8 cellular contexts compared by ENCODE assay signal in the genomic region with DNA sequence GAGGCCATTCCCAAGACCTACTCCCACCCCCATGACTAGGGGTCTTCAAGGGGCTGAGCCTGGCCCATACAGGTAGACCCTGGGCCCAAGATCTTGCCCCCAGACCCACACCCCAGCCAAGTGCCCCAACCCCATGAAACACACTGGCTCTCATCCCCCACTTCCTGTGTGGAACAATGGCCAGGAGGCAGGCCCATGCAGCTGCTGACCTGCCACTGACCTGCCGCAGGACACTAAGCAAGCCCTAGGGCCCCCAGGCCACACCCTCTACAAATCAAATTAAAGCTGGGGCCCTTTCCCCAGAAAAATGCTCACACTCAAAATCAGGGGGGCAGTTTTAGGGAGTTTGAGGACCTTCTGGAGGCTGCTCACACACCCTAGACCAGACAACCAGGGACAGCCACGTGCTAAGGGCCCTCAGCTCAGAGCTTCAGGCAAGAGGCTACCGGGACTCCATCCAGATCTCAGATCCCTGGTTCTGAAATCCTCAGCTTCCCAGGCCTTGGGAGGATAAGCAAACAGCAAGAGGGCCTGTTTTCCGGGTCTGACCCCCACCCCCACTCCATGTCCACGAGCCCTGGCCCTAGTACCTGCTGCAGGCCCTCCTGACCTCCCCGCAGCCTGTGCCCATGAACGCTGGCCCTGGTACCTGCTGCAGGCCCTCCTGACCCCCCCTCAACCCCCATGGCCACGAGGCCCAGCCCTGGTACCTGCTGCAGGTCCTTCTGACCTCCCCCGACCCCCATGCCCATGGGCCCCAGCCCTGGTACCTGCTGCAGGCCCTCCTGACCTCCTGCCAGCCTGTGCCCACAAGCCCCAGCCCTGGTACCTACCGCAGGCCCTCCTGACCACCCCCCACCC. TPM values are rescaled to one million over a fixed set of nuclear protein-coding genes. Genes with fewer than 3 reads are reported as not detected.
DNase-seq lines count a peak whose midpoint lies in the region; ATAC-seq and TF ChIP-seq lines count a peak whose summit lies in the region.
"Had no signal": no experiment of that assay in that cellular context is flagged by ENCODE, and none has a peak within 500 bp of the region (broad histone marks: within the 10 kb centered on the region; RNA-seq: fewer than 3 reads in every experiment).

No MANE protein-coding gene starts in this region.

- no peak for ATAC-seq in body of pancreas
- ATAC-seq in upper lobe of left lung (ENCODE audit: low FRiP score in 2 of 2) = no peak

- no peak overlapping the region for H3K4me3 ChIP-seq in body of pancreas
- H3K4me3 ChIP-seq in left ventricle myocardium inferior = peak overlapping the region; percentile 15
- H3K4me3 ChIP-seq in upper lobe of left lung = no peak overlapping the region

- no peak for TF ChIP-seq EP300 in upper lobe of left lung (IDR thresholded peaks at IDR 0.05)

- peaks cover 39% of the 10 kb centered on the region for H3K4me1 Mint-ChIP-seq in neural crest cell

- intact Hi-C loops in body of pancreas (cut with DNase I) (no loop called here), left ventricle myocardium inferior (cut with micrococcal nuclease) (no loop called here)

- TF ChIP-seq CTCF in body of pancreas (IDR thresholded peaks at IDR 0.05) (no peak), left ventricle myocardium inferior (IDR thresholded peaks at IDR 0.05; ENCODE audit: borderline replicate concordance) (no peak), neural crest cell (conservative IDR thresholded peaks at IDR 0.05) (no peak), upper lobe of left lung (IDR thresholded peaks at IDR 0.05) (no peak)

- TF ChIP-seq POLR2A in body of pancreas (IDR thresholded peaks at IDR 0.05) = no peak
- TF ChIP-seq POLR2A in upper lobe of left lung (IDR thresholded peaks at IDR 0.05) = no peak

- peaks cover 56% of the 10 kb centered on the region for H3K4me1 ChIP-seq in body of pancreas
- H3K4me1 ChIP-seq in left ventricle myocardium inferior = peaks cover 80% of the 10 kb centered on the region
- H3K4me1 ChIP-seq in upper lobe of left lung = peaks cover 19 to 38% (median 32%) of the 10 kb centered on the region in 4 donors

- H3K27me3 ChIP-seq in body of pancreas = no peaks in the 10 kb centered on the region
- H3K27me3 ChIP-seq in left ventricle myocardium inferior (ENCODE audit: low read depth) = peaks cover 5% of the 10 kb centered on the region
- no peaks in the 10 kb centered on the region for H3K27me3 ChIP-seq in upper lobe of left lung

- no peaks in the 10 kb centered on the region for H3K9me3 ChIP-seq in body of pancreas
- no peaks in the 10 kb centered on the region for H3K9me3 ChIP-seq in left ventricle myocardium inferior (replicated peaks)
- no peaks in the 10 kb centered on the region for H3K9me3 ChIP-seq in upper lobe of left lung

- H3K36me3 ChIP-seq in body of pancreas (replicated peaks in 1 of 2; ENCODE audit: insufficient read depth in 1 of 2, low read depth in 2 of 2) (peaks cover 0 to 4% of the 10 kb centered on the region in 2 donors), left ventricle myocardium inferior (peaks cover 22% of the 10 kb centered on the region), upper lobe of left lung (peaks cover 0 to 16% (median 0%) of the 10 kb centered on the region in 4 donors)

- peaks cover 3% of the 10 kb centered on the region for H3K27me3 Mint-ChIP-seq in neural crest cell (ENCODE audit: low read depth)

- H3K27ac Mint-ChIP-seq in neural crest cell (ENCODE audit: unreplicated experiment) = peak overlapping the region; percentile 63

- H3K36me3 Mint-ChIP-seq in neural crest cell (ENCODE audit: low read depth) = peaks cover 4% of the 10 kb centered on the region

- DNase-seq in body of pancreas = no peak
- no peak for DNase-seq in left ventricle myocardium inferior
- DNase-seq in neural crest cell (ENCODE audit: low read depth, low spot score) = no peak
- no peak for DNase-seq in upper lobe of left lung
- no peak for DNase-seq in DMS153 (lab: John Stamatoyannopoulos, UW)
- no peak for DNase-seq in KG1 (lab: John Stamatoyannopoulos, UW)
- DNase-seq in cortex of kidney (lab: John Stamatoyannopoulos, UW) = no peak
- DNase-seq: NCI-H1930 had no signal

- no peaks in the 10 kb centered on the region for H3K9me3 Mint-ChIP-seq in neural crest cell

- WGBS in body of pancreas, 2 donors = 60 to 73% methylated on average over 1 to 9 of the region's 10 CpGs
- 56 to 62% methylated on average over 7 to 9 of the region's 10 CpGs for WGBS in upper lobe of left lung, 2 donors

- peak overlapping the region; percentile 19 for H3K4me3 Mint-ChIP-seq in neural crest cell

- H3K27ac ChIP-seq in body of pancreas (peak overlapping the region in 3 of 4 donors; percentile 60 to 84 (median 67)), left ventricle myocardium inferior (replicated peaks) (peak overlapping the region; percentile 90), upper lobe of left lung (peak overlapping the region; percentile 69 to 75 (median 72))

RNA-seq across cellular contexts. Expression of a gene that starts 10.0 kb away (rescaled TPM):
- total RNA-seq in body of pancreas (10 to 100 TPM; 17.4 to 28.7 TPM), left ventricle myocardium inferior (9.0 TPM), neural crest cell (7.0 and 7.3 TPM in 2 replicates), upper lobe of left lung (10 to 100 TPM in 4 of 6 donors, 1 to 10 TPM in 2; 6.2 to 19.8 (median 13.6) TPM)

RNA-seq across cellular contexts. Expression of a gene that starts 23.1 kb away (rescaled TPM):
- total RNA-seq in body of pancreas (1 to 10 TPM; 3.0 to 7.3 TPM), left ventricle myocardium inferior (11.8 TPM), neural crest cell (3.2 and 4.7 TPM in 2 replicates), upper lobe of left lung (10 to 100 TPM; 14.0 to 74.0 (median 45.9) TPM)

RNA-seq across cellular contexts. Expression of a gene that starts 51.0 kb away (rescaled TPM):
- total RNA-seq in body of pancreas (10 to 100 TPM; 73.2 to 84.7 TPM), left ventricle myocardium inferior (17.7 TPM), neural crest cell (22.6 and 26.1 TPM in 2 replicates), upper lobe of left lung (10 to 100 TPM; 38.8 to 81.7 (median 67.5) TPM)
